ENCODE assay signal across 17 cellular contexts in the genomic region with DNA sequence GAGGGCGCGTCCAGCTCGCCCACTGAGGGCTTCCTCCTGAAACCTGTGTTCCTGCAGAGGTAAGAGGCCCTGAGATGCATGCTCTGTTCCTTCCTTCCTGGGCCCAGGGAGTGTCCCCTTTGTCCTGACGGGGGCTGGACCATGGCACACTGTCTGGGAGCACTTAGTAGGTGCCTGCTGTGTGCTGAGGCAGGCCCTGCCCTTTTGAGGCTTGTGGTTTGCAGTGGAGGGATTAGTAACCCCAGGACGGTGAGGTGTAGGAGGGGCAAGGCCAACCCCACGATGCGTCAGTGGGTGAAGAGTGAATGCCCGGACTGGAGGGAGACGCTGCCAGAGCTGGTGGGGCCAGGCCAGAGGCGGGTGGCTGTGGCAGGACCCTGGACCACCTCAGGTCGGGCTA. TPM values are rescaled to one million over a fixed set of nuclear protein-coding genes. Genes with fewer than 3 reads are reported as not detected.
"Had no signal": no experiment of that assay in that cellular context is flagged by ENCODE, and none has a peak within 500 bp of the region (broad histone marks: within the 10 kb centered on the region; RNA-seq: fewer than 3 reads in every experiment).

No MANE protein-coding gene starts in this region.

- DNase-seq: activated B cell treated with CpG ODN at 0.5 μM for 24 hours; activated CD4-positive, alpha-beta T cell treated with anti-CD3 and anti-CD28 coated beads, Interleukin-2, amount 10 ng/mL, durations not matched to agents 24 days and 14 days; activated effector memory CD4-positive, alpha-beta T cell treated with Interleukin-2 at 50 U/mL for 16 hours; activated T-cell treated with anti-CD3 and anti-CD28 coated beads, Interleukin-2, amount 50 U/mL, for 24 hours; amniotic stem cell; cerebellar nuclear complex; erythroblast; retina; stimulated activated CD4-positive, alpha-beta T cell treated with anti-CD3 and anti-CD28 coated beads, Interleukin-4, amount 100 ng/mL, for 1 hour; stimulated activated CD8-positive, alpha-beta memory T cell treated with anti-CD3 and anti-CD28 coated beads, Interleukin-4, amount 100 ng/mL, for 48 hours; T-helper 1 cell; tibial artery had no signal

- H3K27ac ChIP-seq: brain microvascular endothelial cell, neural progenitor cell, pancreas, SK-N-MC, tibial artery had no signal

- H3K4me3 Mint-ChIP-seq: activated B cell treated with CpG ODN at 0.5 μM for 24 hours; activated CD4-positive, alpha-beta T cell treated with anti-CD3 and anti-CD28 coated beads, Interleukin-2, amount 10 ng/mL, durations not matched to agents 24 days and 14 days; activated naive CD4-positive, alpha-beta T cell treated with anti-CD3 and anti-CD28 coated beads, Interleukin-2, amount 50 U/mL, for 24 hours; activated T-cell treated with anti-CD3 and anti-CD28 coated beads, Interleukin-2, amount 50 U/mL, for 24 hours; neural progenitor cell had no signal

- H3K36me3 ChIP-seq: neural progenitor cell had no signal

- H3K9me3 Mint-ChIP-seq: activated naive CD4-positive, alpha-beta T cell treated with anti-CD3 and anti-CD28 coated beads, Interleukin-2, amount 50 U/mL, for 24 hours had no signal

- H3K27me3 Mint-ChIP-seq: activated B cell treated with CpG ODN at 0.5 μM for 24 hours; activated CD4-positive, alpha-beta T cell treated with anti-CD3 and anti-CD28 coated beads, Interleukin-2, amount 10 ng/mL, durations not matched to agents 24 days and 14 days; activated naive CD4-positive, alpha-beta T cell treated with anti-CD3 and anti-CD28 coated beads, Interleukin-2, amount 50 U/mL, for 24 hours; activated T-cell treated with anti-CD3 and anti-CD28 coated beads, Interleukin-2, amount 50 U/mL, for 24 hours had no signal

- H3K27me3 ChIP-seq: brain microvascular endothelial cell, neural progenitor cell, pancreas, tibial artery had no signal

- H3K4me3 ChIP-seq: neural progenitor cell, pancreas, SK-N-MC, tibial artery had no signal

- H3K4me1 Mint-ChIP-seq: neural progenitor cell had no signal

- H3K9me3 ChIP-seq: pancreas had no signal

- H3K27ac Mint-ChIP-seq: activated B cell treated with CpG ODN at 0.5 μM for 24 hours; activated CD4-positive, alpha-beta T cell treated with anti-CD3 and anti-CD28 coated beads, Interleukin-2, amount 10 ng/mL, durations not matched to agents 24 days and 14 days; activated naive CD4-positive, alpha-beta T cell treated with anti-CD3 and anti-CD28 coated beads, Interleukin-2, amount 50 U/mL, for 24 hours; activated T-cell treated with anti-CD3 and anti-CD28 coated beads, Interleukin-2, amount 50 U/mL, for 24 hours; neural progenitor cell had no signal

- H3K4me1 ChIP-seq: neural progenitor cell, pancreas, tibial artery had no signal

RNA-seq across cellular contexts. Expression of gene F2RL3, which starts 11.2 kb away (rescaled TPM):
- total RNA-seq: activated CD4-positive, alpha-beta T cell treated with anti-CD3 and anti-CD28 coated beads, Interleukin-2, amount 10 ng/mL, durations not matched to agents 24 days and 14 days had no signal
